In genomic region chr1:220511785-220512184, GRCh38 we compare ENCODE assay signal across 22 cellular contexts. TPM values are rescaled to one million over a fixed set of nuclear protein-coding genes. Genes with fewer than 3 reads are reported as not detected.
DNase-seq lines count a peak whose midpoint lies in the region; ATAC-seq, FAIRE-seq and TF ChIP-seq lines count a peak whose summit lies in the region.
"Had no signal": no experiment of that assay in that cellular context is flagged by ENCODE, and none has a peak within 500 bp of the region (broad histone marks: within the 10 kb centered on the region; RNA-seq: fewer than 3 reads in every experiment).

No MANE protein-coding gene starts in this region.

- intact Hi-C loops in activated CD4-positive, alpha-beta T cell treated with anti-CD3 and anti-CD28 coated beads, Interleukin-2, amount 10 ng/mL, durations not matched to agents 24 days and 14 days (cut with micrococcal nuclease): no loop called here
- intact Hi-C loops in upper lobe of right lung (cut with DNase I): no loop called here

- H3K4me1 Mint-ChIP-seq in activated CD4-positive, alpha-beta T cell treated with anti-CD3 and anti-CD28 coated beads, Interleukin-2, amount 10 ng/mL, durations not matched to agents 24 days and 14 days: no peaks in the 10 kb centered on the region
- no peaks in the 10 kb centered on the region for H3K4me1 Mint-ChIP-seq in activated CD4-positive, alpha-beta T cell treated with anti-CD3 and anti-CD28 coated beads, Interleukin-2, amount 10 ng/mL, durations not matched to agents 7 days and 5 days
- H3K4me1 Mint-ChIP-seq in activated CD8-positive, alpha-beta T cell treated with anti-CD3 and anti-CD28 coated beads, Interleukin-2, amount 10 ng/mL, durations not matched to agents 7 days and 5 days (ENCODE audit: low read depth): no peaks in the 10 kb centered on the region
- H3K4me1 Mint-ChIP-seq: activated T-helper 17 cell treated with anti-CD3 and anti-CD28 coated beads, Interleukin-2, amount 50 U/mL, for 72 hours; naive B cell had no signal

- TF ChIP-seq CTCF in upper lobe of right lung (IDR thresholded peaks at IDR 0.05): peak; percentile 28
- TF ChIP-seq CTCF in foreskin fibroblast (IDR thresholded peaks at IDR 0.05; ENCODE audit: low read depth, low read length): no peak

- no peaks in the 10 kb centered on the region for H3K27me3 Mint-ChIP-seq in activated CD4-positive, alpha-beta T cell treated with anti-CD3 and anti-CD28 coated beads, Interleukin-2, amount 10 ng/mL, durations not matched to agents 24 days and 14 days
- no peaks in the 10 kb centered on the region for H3K27me3 Mint-ChIP-seq in activated CD4-positive, alpha-beta T cell treated with anti-CD3 and anti-CD28 coated beads, Interleukin-2, amount 10 ng/mL, durations not matched to agents 7 days and 5 days
- H3K27me3 Mint-ChIP-seq in activated CD8-positive, alpha-beta T cell treated with anti-CD3 and anti-CD28 coated beads, Interleukin-2, amount 10 ng/mL, durations not matched to agents 7 days and 5 days (ENCODE audit: low read depth): peaks cover 7% of the 10 kb centered on the region

- ATAC-seq in upper lobe of right lung: peak; percentile 89
- no peak for ATAC-seq in activated CD8-positive, alpha-beta T cell treated with anti-CD3 and anti-CD28 coated beads, Interleukin-2, amount 10 ng/mL, durations not matched to agents 7 days and 5 days
- ATAC-seq: activated T-helper 17 cell treated with anti-CD3 and anti-CD28 coated beads, Interleukin-2, amount 50 U/mL, for 72 hours; body of pancreas had no signal

- TF ChIP-seq POLR2A in GM12891 (IDR thresholded peaks at IDR 0.05; ENCODE audit: low read depth, low read length): no peak

- no peaks in the 10 kb centered on the region for H3K9me3 ChIP-seq in upper lobe of right lung
- H3K9me3 ChIP-seq: body of pancreas, HAP-1, tibial nerve had no signal

- H3K4me1 ChIP-seq in upper lobe of right lung: no peaks in the 10 kb centered on the region
- H3K4me1 ChIP-seq: body of pancreas, tibial nerve had no signal

- no peaks in the 10 kb centered on the region for H3K9me3 Mint-ChIP-seq in activated CD4-positive, alpha-beta T cell treated with anti-CD3 and anti-CD28 coated beads, Interleukin-2, amount 10 ng/mL, durations not matched to agents 24 days and 14 days
- no peaks in the 10 kb centered on the region for H3K9me3 Mint-ChIP-seq in activated CD4-positive, alpha-beta T cell treated with anti-CD3 and anti-CD28 coated beads, Interleukin-2, amount 10 ng/mL, durations not matched to agents 7 days and 5 days
- H3K9me3 Mint-ChIP-seq in activated CD8-positive, alpha-beta T cell treated with anti-CD3 and anti-CD28 coated beads, Interleukin-2, amount 10 ng/mL, durations not matched to agents 7 days and 5 days (ENCODE audit: insufficient read depth): no peaks in the 10 kb centered on the region
- H3K9me3 Mint-ChIP-seq: activated T-helper 17 cell treated with anti-CD3 and anti-CD28 coated beads, Interleukin-2, amount 50 U/mL, for 72 hours; naive B cell had no signal

- no peak overlapping the region for H3K4me3 Mint-ChIP-seq in activated CD4-positive, alpha-beta T cell treated with anti-CD3 and anti-CD28 coated beads, Interleukin-2, amount 10 ng/mL, durations not matched to agents 24 days and 14 days
- no peak overlapping the region for H3K4me3 Mint-ChIP-seq in activated CD4-positive, alpha-beta T cell treated with anti-CD3 and anti-CD28 coated beads, Interleukin-2, amount 10 ng/mL, durations not matched to agents 7 days and 5 days
- no peak overlapping the region for H3K4me3 Mint-ChIP-seq in activated CD8-positive, alpha-beta T cell treated with anti-CD3 and anti-CD28 coated beads, Interleukin-2, amount 10 ng/mL, durations not matched to agents 7 days and 5 days
- H3K4me3 Mint-ChIP-seq: activated T-helper 17 cell treated with anti-CD3 and anti-CD28 coated beads, Interleukin-2, amount 50 U/mL, for 72 hours; naive B cell had no signal

- H3K27me3 ChIP-seq in upper lobe of right lung: peaks cover 19% of the 10 kb centered on the region
- H3K27me3 ChIP-seq: tibial nerve had no signal

- no peak overlapping the region for H3K27ac Mint-ChIP-seq in activated CD4-positive, alpha-beta T cell treated with anti-CD3 and anti-CD28 coated beads, Interleukin-2, amount 10 ng/mL, durations not matched to agents 24 days and 14 days
- H3K27ac Mint-ChIP-seq in activated CD4-positive, alpha-beta T cell treated with anti-CD3 and anti-CD28 coated beads, Interleukin-2, amount 10 ng/mL, durations not matched to agents 7 days and 5 days: no peak overlapping the region
- H3K27ac Mint-ChIP-seq in activated CD8-positive, alpha-beta T cell treated with anti-CD3 and anti-CD28 coated beads, Interleukin-2, amount 10 ng/mL, durations not matched to agents 7 days and 5 days: no peak overlapping the region
- H3K27ac Mint-ChIP-seq: activated T-helper 17 cell treated with anti-CD3 and anti-CD28 coated beads, Interleukin-2, amount 50 U/mL, for 72 hours; naive B cell had no signal

- POLR2A ChIA-PET in activated CD4-positive, alpha-beta T cell treated with anti-CD3 and anti-CD28 coated beads, Interleukin-2, amount 10 ng/mL, durations not matched to agents 7 days and 5 days (lab: Charles Lee): interaction anchor here (0.6 kb wide), 1 partner anchor 588 kb away, joined by 4 read pairs; no protein-coding TSS in a partner anchor
- POLR2A ChIA-PET in activated CD8-positive, alpha-beta T cell treated with anti-CD3 and anti-CD28 coated beads, Interleukin-2, amount 10 ng/mL, durations not matched to agents 7 days and 5 days (lab: Charles Lee): no interaction called here

- DNase-seq in activated CD4-positive, alpha-beta T cell treated with anti-CD3 and anti-CD28 coated beads, Interleukin-2, amount 10 ng/mL, durations not matched to agents 24 days and 14 days: peak; percentile 27
- DNase-seq in activated CD4-positive, alpha-beta T cell treated with anti-CD3 and anti-CD28 coated beads, Interleukin-2, amount 10 ng/mL, durations not matched to agents 7 days and 5 days: no peak
- DNase-seq in dermis blood vessel endothelial cell (peak; percentile 3), iPS-NIHi11 (ENCODE audit: low spot score) (peak; percentile 50), upper lobe of right lung (peak; percentile 66), GM12891 (ENCODE audit: insufficient read length, low spot score) (no peak), foreskin fibroblast (no peak)
- DNase-seq in activated CD8-positive, alpha-beta T cell treated with anti-CD3 and anti-CD28 coated beads, Interleukin-2, amount 10 ng/mL, durations not matched to agents 7 days and 5 days: no peak
- DNase-seq: ACHN; activated CD4-positive, alpha-beta T cell treated with anti-CD3 and anti-CD28 coated beads for 48 hours; body of pancreas; DMS153; naive B cell; NCI-H1417 treated with DMSO at 0.1 percent for 48 hours; NCI-H774; small intestine had no signal

- no peak for FAIRE-seq in GM12891 (lab: Jason Lieb, UNC)
- FAIRE-seq: endometrium, GM12892, GM19239, small intestine had no signal

- no peak overlapping the region for H3K4me3 ChIP-seq in upper lobe of right lung
- H3K4me3 ChIP-seq in foreskin fibroblast (ENCODE audit: low read depth in 1 of 2, low read length in 2 of 2): no peak overlapping the region
- H3K4me3 ChIP-seq: body of pancreas, HAP-1, tibial nerve had no signal

- H3K27ac ChIP-seq in upper lobe of right lung: no peak overlapping the region
- H3K27ac ChIP-seq: body of pancreas, tibial nerve had no signal

- no peaks in the 10 kb centered on the region for H3K36me3 Mint-ChIP-seq in activated CD4-positive, alpha-beta T cell treated with anti-CD3 and anti-CD28 coated beads, Interleukin-2, amount 10 ng/mL, durations not matched to agents 24 days and 14 days (ENCODE audit: low read depth)
- no peaks in the 10 kb centered on the region for H3K36me3 Mint-ChIP-seq in activated CD4-positive, alpha-beta T cell treated with anti-CD3 and anti-CD28 coated beads, Interleukin-2, amount 10 ng/mL, durations not matched to agents 7 days and 5 days (ENCODE audit: low read depth)
- no peaks in the 10 kb centered on the region for H3K36me3 Mint-ChIP-seq in activated CD8-positive, alpha-beta T cell treated with anti-CD3 and anti-CD28 coated beads, Interleukin-2, amount 10 ng/mL, durations not matched to agents 7 days and 5 days (ENCODE audit: low read depth)
- H3K36me3 Mint-ChIP-seq: naive B cell had no signal

- CTCF ChIA-PET in activated CD4-positive, alpha-beta T cell treated with anti-CD3 and anti-CD28 coated beads, Interleukin-2, amount 10 ng/mL, durations not matched to agents 7 days and 5 days (lab: Charles Lee): no interaction called here
- CTCF ChIA-PET in activated CD8-positive, alpha-beta T cell treated with anti-CD3 and anti-CD28 coated beads, Interleukin-2, amount 10 ng/mL, durations not matched to agents 7 days and 5 days (lab: Charles Lee): no interaction called here

- no peaks in the 10 kb centered on the region for H3K36me3 ChIP-seq in upper lobe of right lung
- H3K36me3 ChIP-seq: HAP-1, tibial nerve had no signal

TF ChIP-seq in GM12891, 5 proteins besides CTCF, POLR2A, EP300 and RAD21:
- TF ChIP-seq PAX5 (IDR thresholded peaks at IDR 0.05; ENCODE audit: insufficient read depth, low read length, severe bottlenecking) (no peak), SPI1 (IDR thresholded peaks at IDR 0.05; ENCODE audit: low read depth, low read length) (no peak), POLR2AphosphoS5 (IDR thresholded peaks at IDR 0.05; ENCODE audit: low read depth, low read length) (no peak), TAF1 (IDR thresholded peaks at IDR 0.05; ENCODE audit: low read depth, low read length) (no peak), POU2F2 (IDR thresholded peaks at IDR 0.05; ENCODE audit: low read depth, low read length) (no peak)

RNA-seq across cellular contexts. Expression of gene MARK1, which starts 16.2 kb away (rescaled TPM):
- not detected in 2 replicates for total RNA-seq in activated CD4-positive, alpha-beta T cell treated with anti-CD3 and anti-CD28 coated beads, Interleukin-2, amount 10 ng/mL, durations not matched to agents 24 days and 14 days
- not detected for total RNA-seq in activated CD4-positive, alpha-beta T cell treated with anti-CD3 and anti-CD28 coated beads, Interleukin-2, amount 10 ng/mL, durations not matched to agents 7 days and 5 days
- total RNA-seq in dermis blood vessel endothelial cell (1.7 and 2.3 TPM in 2 replicates), upper lobe of right lung (2.3 TPM)
- not detected for polyA plus RNA-seq in GM12891 (2012; ENCODE audit: low read depth, missing spikeins)
- total RNA-seq in activated CD8-positive, alpha-beta T cell treated with anti-CD3 and anti-CD28 coated beads, Interleukin-2, amount 10 ng/mL, durations not matched to agents 7 days and 5 days: not detected

Comparison
In these comparisons a context has a peak if more than half of its experiments do, and no peak if none do; other contexts are left out.
1. DNase-seq: peak in activated CD4-positive, alpha-beta T cell treated with anti-CD3 and anti-CD28 coated beads, Interleukin-2, amount 10 ng/mL, durations not matched to agents 24 days and 14 days (single experiment), dermis blood vessel endothelial cell (single experiment), iPS-NIHi11 (single experiment) and upper lobe of right lung (single experiment); none in activated CD4-positive, alpha-beta T cell treated with anti-CD3 and anti-CD28 coated beads, Interleukin-2, amount 10 ng/mL, durations not matched to agents 7 days and 5 days (single experiment), GM12891 (single experiment), foreskin fibroblast (0 of 2) and activated CD8-positive, alpha-beta T cell treated with anti-CD3 and anti-CD28 coated beads, Interleukin-2, amount 10 ng/mL, durations not matched to agents 7 days and 5 days (single experiment).